ENCODE assay signal across 8 cellular contexts in the genomic region with DNA sequence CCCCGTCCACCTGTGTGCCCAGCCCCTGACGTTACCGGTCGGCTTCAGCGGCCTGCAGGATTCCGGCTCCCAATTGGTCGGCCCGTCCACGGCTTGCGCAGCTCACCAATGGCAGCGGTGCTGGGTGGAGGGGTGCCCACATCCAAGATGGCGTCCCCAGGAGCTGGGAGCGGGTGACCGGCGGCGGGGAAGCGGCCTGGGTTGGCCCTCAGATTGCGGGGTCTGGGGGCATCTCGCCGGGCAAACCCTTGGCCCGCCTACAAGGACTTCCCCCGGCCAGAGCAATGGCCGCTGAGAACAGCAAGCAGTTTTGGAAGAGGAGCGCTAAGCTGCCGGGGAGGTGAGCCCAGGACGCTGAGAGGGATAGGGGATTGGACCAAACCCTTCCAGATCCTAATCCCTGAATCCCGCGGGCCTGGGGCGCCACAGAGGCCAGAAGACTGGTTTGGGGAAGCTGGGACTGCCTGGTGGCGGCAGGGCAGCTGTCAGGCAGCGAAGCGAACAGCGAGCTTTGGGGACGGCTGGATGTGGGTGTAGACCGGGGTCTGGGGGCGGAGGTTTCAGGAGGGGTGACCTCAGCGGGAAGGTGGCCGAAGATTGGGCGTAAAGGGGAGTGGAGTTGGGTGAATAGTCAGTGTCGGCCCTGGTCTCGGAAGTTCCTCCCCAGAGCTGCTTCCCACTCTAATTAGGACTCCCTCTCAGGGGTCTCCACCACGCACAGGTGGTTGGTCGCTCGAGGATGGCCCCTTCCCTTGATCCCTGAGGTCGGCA. TPM values are rescaled to one million over a fixed set of nuclear protein-coding genes. Genes with fewer than 3 reads are reported as not detected.
DNase-seq lines count a peak whose midpoint lies in the region; TF ChIP-seq lines count a peak whose summit lies in the region.

A gene with protein sequence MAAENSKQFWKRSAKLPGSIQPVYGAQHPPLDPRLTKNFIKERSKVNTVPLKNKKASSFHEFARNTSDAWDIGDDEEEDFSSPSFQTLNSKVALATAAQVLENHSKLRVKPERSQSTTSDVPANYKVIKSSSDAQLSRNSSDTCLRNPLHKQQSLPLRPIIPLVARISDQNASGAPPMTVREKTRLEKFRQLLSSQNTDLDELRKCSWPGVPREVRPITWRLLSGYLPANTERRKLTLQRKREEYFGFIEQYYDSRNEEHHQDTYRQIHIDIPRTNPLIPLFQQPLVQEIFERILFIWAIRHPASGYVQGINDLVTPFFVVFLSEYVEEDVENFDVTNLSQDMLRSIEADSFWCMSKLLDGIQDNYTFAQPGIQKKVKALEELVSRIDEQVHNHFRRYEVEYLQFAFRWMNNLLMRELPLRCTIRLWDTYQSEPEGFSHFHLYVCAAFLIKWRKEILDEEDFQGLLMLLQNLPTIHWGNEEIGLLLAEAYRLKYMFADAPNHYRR (plus strand): TSS at position 139 of the 771 bp plus-strand sequence. CDS start 146 bp downstream, at position 285.
A gene (minus strand): TSS at position 511 of the 771 bp plus-strand sequence. CDS start 39,114 bp downstream, outside the sequence.

- DNase-seq in CMK (ENCODE audit: low read depth) (peak; percentile 86), GM20000 (ENCODE audit: low spot score) (peak; percentile 94), HS-5 (ENCODE audit: low read depth) (peak; percentile 67), NK-92 (lab: John Stamatoyannopoulos, UW; ENCODE audit: unreplicated experiment) (peak; percentile 38), lung microvascular endothelial cell (ENCODE audit: low read depth in 2 of 2) (peak; percentile 97 to 98)
- peak; percentile 96 for DNase-seq in activated CD8-positive, alpha-beta memory T cell treated with anti-CD3 and anti-CD28 coated beads for 24 hours
- peak; percentile 91 for DNase-seq in effector CD8-positive, alpha-beta T cell (lab: John Stamatoyannopoulos, UW)
- peak; percentile 88 to 91 (median 91) for DNase-seq in stimulated activated CD4-positive, alpha-beta T cell treated with anti-CD3 and anti-CD28 coated beads, TNF-alpha, amount 100 ng/mL, for 4 hours (ENCODE audit: low read depth in 3 of 3)

- no peak for TF ChIP-seq CTCF in GM20000 (IDR thresholded peaks at IDR 0.05; ENCODE audit: extremely low read depth, missing control alignments)

RNA-seq across cellular contexts. Expression of the first gene that starts in this region (rescaled TPM):
- 5.9 and 9.7 TPM in 2 replicates for total RNA-seq in lung microvascular endothelial cell

RNA-seq across cellular contexts. Expression of the second gene that starts in this region (rescaled TPM):
- 7.4 and 8.5 TPM in 2 replicates for total RNA-seq in lung microvascular endothelial cell

Comparison
In these comparisons a context has a peak if more than half of its experiments do, and no peak if none do; other contexts are left out.
1. Peak in every context shown above with its lines: DNase-seq.
2. DNase-seq: peak in every context shown above with its lines; median percentile 98 in lung microvascular endothelial cell; 96 in activated CD8-positive, alpha-beta memory T cell treated with anti-CD3 and anti-CD28 coated beads for 24 hours; 94 in GM20000; 91 in effector CD8-positive, alpha-beta T cell; 91 in stimulated activated CD4-positive, alpha-beta T cell treated with anti-CD3 and anti-CD28 coated beads, TNF-alpha, amount 100 ng/mL, for 4 hours; 86 in CMK; 67 in HS-5; 38 in NK-92.